In genomic region chr3:47054414-47054813, GRCh38 we compare ENCODE assay signal across 24 cellular contexts.
DNase-seq lines count a peak whose midpoint lies in the region; ATAC-seq, FAIRE-seq and TF ChIP-seq lines count a peak whose summit lies in the region.
"Had no signal": no experiment of that assay in that cellular context is flagged by ENCODE, and none has a peak within 500 bp of the region (broad histone marks: within the 10 kb centered on the region; RNA-seq: fewer than 3 reads in every experiment).

No MANE protein-coding gene starts in this region.

- no peak for TF ChIP-seq EP300 in stomach (IDR thresholded peaks at IDR 0.05)

- no peak overlapping the region for H3K4me3 ChIP-seq in stomach
- H3K4me3 ChIP-seq: body of pancreas, left ventricle myocardium inferior, PC-9, skin epidermis, upper lobe of left lung had no signal

- peaks cover 33% of the 10 kb centered on the region for H3K36me3 Mint-ChIP-seq in T-helper 1 cell treated with Interleukin-12 subunit alpha and Interleukin-12 subunit beta and Interleukin-4 antibody, amounts not matched to agents 30 μg/mL and 1 μg/mL, for 36 hours (ENCODE audit: low read depth)
- H3K36me3 Mint-ChIP-seq in activated naive CD8-positive, alpha-beta T cell treated with anti-CD3 and anti-CD28 coated beads, Interleukin-2, amount 10 ng/mL, durations not matched to agents 7 days and 5 days, result peaks cover 36% of the 10 kb centered on the region
- peaks cover 9% of the 10 kb centered on the region for H3K36me3 Mint-ChIP-seq in natural killer cell

- TF ChIP-seq POLR2A in stomach (IDR thresholded peaks at IDR 0.05), result no peak

- peaks cover 0 to 36% (median 28%) of the 10 kb centered on the region in 4 donors for H3K36me3 ChIP-seq in stomach

- peaks cover 3 to 27% (median 15%) of the 10 kb centered on the region in 4 donors for H3K4me1 ChIP-seq in stomach
- H3K4me1 ChIP-seq: Caco-2 had no signal

- no peaks in the 10 kb centered on the region for H3K9me3 Mint-ChIP-seq in T-helper 1 cell treated with Interleukin-12 subunit alpha and Interleukin-12 subunit beta and Interleukin-4 antibody, amounts not matched to agents 30 μg/mL and 1 μg/mL, for 36 hours
- H3K9me3 Mint-ChIP-seq in activated naive CD8-positive, alpha-beta T cell treated with anti-CD3 and anti-CD28 coated beads, Interleukin-2, amount 10 ng/mL, durations not matched to agents 7 days and 5 days, result no peaks in the 10 kb centered on the region
- no peaks in the 10 kb centered on the region for H3K9me3 Mint-ChIP-seq in natural killer cell
- H3K9me3 Mint-ChIP-seq: activated CD4-positive, alpha-beta memory T cell treated with anti-CD3 and anti-CD28 coated beads for 36 hours had no signal

- peak; percentile 68 for FAIRE-seq in GM19239 (lab: Jason Lieb, UNC)

- H3K27me3 ChIP-seq in stomach, result no peaks in the 10 kb centered on the region
- H3K27me3 ChIP-seq: body of pancreas, upper lobe of left lung had no signal

- POLR2A ChIA-PET in activated naive CD8-positive, alpha-beta T cell treated with anti-CD3 and anti-CD28 coated beads, Interleukin-2, amount 10 ng/mL, durations not matched to agents 7 days and 5 days (lab: Charles Lee), result interaction anchor here (1.2 kb wide), 1 partner anchor 67 kb away, joined by 3 read pairs; no protein-coding TSS in a partner anchor

- DNase-seq in T-helper 1 cell (no peak), GM19239 (ENCODE audit: insufficient read length, low spot score) (peak; percentile 4), natural killer cell (no peak), stomach (no peak)
- no peak for DNase-seq in activated naive CD8-positive, alpha-beta T cell treated with anti-CD3 and anti-CD28 coated beads, Interleukin-2, amount 10 ng/mL, durations not matched to agents 7 days and 5 days
- DNase-seq: activated CD4-positive, alpha-beta memory T cell treated with anti-CD3 and anti-CD28 coated beads for 36 hours; activated naive CD4-positive, alpha-beta T cell treated with anti-CD3 and anti-CD28 coated beads, Interleukin-2, amount 50 U/mL, for 16 hours; activated T-cell treated with anti-CD3 and anti-CD28 coated beads, Interleukin-2, amount 50 U/mL, for 1 hour; body of pancreas; Caco-2; effector memory CD4-positive, alpha-beta T cell; head of caudate nucleus; KBM-7; left ventricle myocardium inferior; MV-4-11; NCI-H187 treated with DMSO at 0.1 percent for 48 hours; PC-9; SHP77 treated with DMSO at 0.1 percent for 48 hours; upper lobe of left lung had no signal

- H3K9me3 ChIP-seq in stomach, result no peaks in the 10 kb centered on the region
- H3K9me3 ChIP-seq: body of pancreas, Caco-2, left ventricle myocardium inferior, upper lobe of left lung had no signal

- no peak overlapping the region for H3K27ac ChIP-seq in stomach
- H3K27ac ChIP-seq: 22Rv1, body of pancreas, left ventricle myocardium inferior, PC-9, skin epidermis, upper lobe of left lung had no signal

- H3K4me3 Mint-ChIP-seq in T-helper 1 cell treated with Interleukin-12 subunit alpha and Interleukin-12 subunit beta and Interleukin-4 antibody, amounts not matched to agents 30 μg/mL and 1 μg/mL, for 36 hours, result peak overlapping the region; percentile 21
- peak overlapping the region; percentile 14 for H3K4me3 Mint-ChIP-seq in activated naive CD8-positive, alpha-beta T cell treated with anti-CD3 and anti-CD28 coated beads, Interleukin-2, amount 10 ng/mL, durations not matched to agents 7 days and 5 days
- no peak overlapping the region for H3K4me3 Mint-ChIP-seq in natural killer cell
- H3K4me3 Mint-ChIP-seq: activated CD4-positive, alpha-beta memory T cell treated with anti-CD3 and anti-CD28 coated beads for 36 hours had no signal

- intact Hi-C loops in natural killer cell (cut with micrococcal nuclease) (no loop called here), stomach (cut with DNase I; ENCODE audit: low total_unique reads) (no loop called here)

- H3K27ac Mint-ChIP-seq in T-helper 1 cell treated with Interleukin-12 subunit alpha and Interleukin-12 subunit beta and Interleukin-4 antibody, amounts not matched to agents 30 μg/mL and 1 μg/mL, for 36 hours, result peak overlapping the region; percentile 49
- no peak overlapping the region for H3K27ac Mint-ChIP-seq in activated naive CD8-positive, alpha-beta T cell treated with anti-CD3 and anti-CD28 coated beads, Interleukin-2, amount 10 ng/mL, durations not matched to agents 7 days and 5 days
- H3K27ac Mint-ChIP-seq in natural killer cell, result peak overlapping the region; percentile 5 to 49
- H3K27ac Mint-ChIP-seq: activated CD4-positive, alpha-beta memory T cell treated with anti-CD3 and anti-CD28 coated beads for 36 hours had no signal

- ATAC-seq in activated naive CD8-positive, alpha-beta T cell treated with anti-CD3 and anti-CD28 coated beads, Interleukin-2, amount 10 ng/mL, durations not matched to agents 7 days and 5 days (ENCODE audit: low read depth), result no peak
- ATAC-seq in natural killer cell (peak in 2 of 3 donors; percentile 35 to 44), HG02588 (IDR thresholded peaks at IDR 0.05; ENCODE audit: unreplicated experiment) (no peak), HG03469 (IDR thresholded peaks at IDR 0.05; ENCODE audit: unreplicated experiment) (no peak)
- ATAC-seq: body of pancreas had no signal

- H3K27me3 Mint-ChIP-seq in T-helper 1 cell treated with Interleukin-12 subunit alpha and Interleukin-12 subunit beta and Interleukin-4 antibody, amounts not matched to agents 30 μg/mL and 1 μg/mL, for 36 hours (ENCODE audit: low read depth), result no peaks in the 10 kb centered on the region
- no peaks in the 10 kb centered on the region for H3K27me3 Mint-ChIP-seq in activated naive CD8-positive, alpha-beta T cell treated with anti-CD3 and anti-CD28 coated beads, Interleukin-2, amount 10 ng/mL, durations not matched to agents 7 days and 5 days
- H3K27me3 Mint-ChIP-seq in natural killer cell (ENCODE audit: low read depth in 2 of 2), result no peaks in the 10 kb centered on the region
- H3K27me3 Mint-ChIP-seq: activated CD4-positive, alpha-beta memory T cell treated with anti-CD3 and anti-CD28 coated beads for 36 hours had no signal

- H3K4me1 Mint-ChIP-seq in T-helper 1 cell treated with Interleukin-12 subunit alpha and Interleukin-12 subunit beta and Interleukin-4 antibody, amounts not matched to agents 30 μg/mL and 1 μg/mL, for 36 hours (ENCODE audit: low read depth), result peaks cover 32% of the 10 kb centered on the region
- H3K4me1 Mint-ChIP-seq in activated naive CD8-positive, alpha-beta T cell treated with anti-CD3 and anti-CD28 coated beads, Interleukin-2, amount 10 ng/mL, durations not matched to agents 7 days and 5 days, result peaks cover 31% of the 10 kb centered on the region
- peaks cover 31 to 37% of the 10 kb centered on the region in 2 donors for H3K4me1 Mint-ChIP-seq in natural killer cell

- TF ChIP-seq CTCF in natural killer cell (IDR thresholded peaks at IDR 0.05) (no peak), stomach (IDR thresholded peaks at IDR 0.05) (no peak)

Comparison
In these comparisons a context has a peak if more than half of its experiments do, and no peak if none do; other contexts are left out.
1. ATAC-seq: peak in natural killer cell (2 of 3); none in activated naive CD8-positive, alpha-beta T cell treated with anti-CD3 and anti-CD28 coated beads, Interleukin-2, amount 10 ng/mL, durations not matched to agents 7 days and 5 days (single experiment), HG02588 (single experiment) and HG03469 (single experiment).